In the genomic region with DNA sequence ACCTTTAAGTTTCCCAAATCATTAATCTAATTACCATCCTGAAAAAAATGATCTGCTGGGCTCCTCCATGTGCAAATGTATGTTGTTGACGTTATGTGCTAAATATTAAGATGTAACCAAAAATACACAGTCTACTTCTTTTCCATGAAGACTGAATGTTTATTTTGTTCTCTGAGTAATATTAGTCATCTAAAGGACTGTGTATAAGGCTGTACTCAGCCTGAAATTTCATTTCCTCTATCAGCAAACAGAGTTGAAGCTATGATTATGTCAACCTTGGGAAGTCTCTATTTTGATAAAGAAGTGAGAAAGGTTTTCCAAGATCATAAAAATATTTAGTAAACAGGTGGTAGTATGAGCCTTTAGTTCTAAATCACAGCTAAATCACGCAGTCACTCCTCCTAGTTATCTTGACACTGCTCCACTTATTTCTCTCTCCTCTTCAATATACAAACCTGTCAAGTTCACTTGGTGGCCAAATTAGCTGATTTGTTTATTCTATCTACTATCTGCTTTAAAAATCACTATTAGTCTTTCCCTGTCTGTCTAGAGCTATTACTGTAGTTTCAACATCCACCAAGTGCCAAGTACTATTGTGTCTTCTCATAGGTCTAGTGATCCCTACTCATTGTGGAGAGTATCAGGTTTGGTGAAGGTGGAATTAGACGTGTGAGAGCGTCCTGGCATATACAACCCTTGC, we compare ENCODE assay signal across 21 cellular contexts.
DNase-seq lines count a peak whose midpoint lies in the region; TF ChIP-seq lines count a peak whose summit lies in the region.
"Had no signal": no experiment of that assay in that cellular context is flagged by ENCODE, and none has a peak within 500 bp of the region (broad histone marks: within the 10 kb centered on the region; RNA-seq: fewer than 3 reads in every experiment).

No MANE protein-coding gene starts in this region.

- POLR2A ChIA-PET in MCF 10A (lab: Yijun Ruan, JAX), result no interaction called here

- no peaks in the 10 kb centered on the region for H3K36me3 ChIP-seq in breast epithelium
- H3K36me3 ChIP-seq: neutrophil, sigmoid colon, thyroid gland had no signal

- intact Hi-C loops in MCF 10A (cut with micrococcal nuclease) (no loop called here), breast epithelium (cut with DNase I; ENCODE audit: low total_unique reads) (no loop called here)

- H3K27me3 Mint-ChIP-seq in MCF 10A (ENCODE audit: insufficient read depth, unreplicated experiment), result no peaks in the 10 kb centered on the region
- H3K27me3 Mint-ChIP-seq in T-helper 2 cell treated with Interferon-gamma antibody and Interleukin-4, amounts not matched to agents 5 μg/mL and 100 μg/mL, for 36 hours (ENCODE audit: low read depth), result peaks cover 7% of the 10 kb centered on the region

- no peaks in the 10 kb centered on the region for H3K9me3 ChIP-seq in breast epithelium
- H3K9me3 ChIP-seq: neutrophil, sigmoid colon, thyroid gland had no signal

- H3K4me1 Mint-ChIP-seq in MCF 10A (ENCODE audit: insufficient read depth, unreplicated experiment), result peaks cover 21% of the 10 kb centered on the region
- no peaks in the 10 kb centered on the region for H3K4me1 Mint-ChIP-seq in T-helper 2 cell treated with Interferon-gamma antibody and Interleukin-4, amounts not matched to agents 5 μg/mL and 100 μg/mL, for 36 hours (ENCODE audit: low read depth)
- H3K4me1 Mint-ChIP-seq: activated CD4-positive, alpha-beta T cell treated with anti-CD3 and anti-CD28 coated beads for 36 hours; activated naive CD4-positive, alpha-beta T cell treated with anti-CD3 and anti-CD28 coated beads, Interleukin-2, amount 50 U/mL, for 24 hours; CD8-positive, alpha-beta memory T cell; immature natural killer cell had no signal

- no peaks in the 10 kb centered on the region for H3K27me3 ChIP-seq in breast epithelium
- H3K27me3 ChIP-seq: neutrophil, sigmoid colon, thyroid gland had no signal

- no peak overlapping the region for H3K4me3 Mint-ChIP-seq in MCF 10A (ENCODE audit: unreplicated experiment)
- H3K4me3 Mint-ChIP-seq in T-helper 2 cell treated with Interferon-gamma antibody and Interleukin-4, amounts not matched to agents 5 μg/mL and 100 μg/mL, for 36 hours, result no peak overlapping the region
- H3K4me3 Mint-ChIP-seq: activated CD4-positive, alpha-beta T cell treated with anti-CD3 and anti-CD28 coated beads for 36 hours; activated naive CD4-positive, alpha-beta T cell treated with anti-CD3 and anti-CD28 coated beads, Interleukin-2, amount 50 U/mL, for 24 hours; CD8-positive, alpha-beta memory T cell; H9; immature natural killer cell had no signal

- H3K4me3 ChIP-seq in breast epithelium (no peak overlapping the region), astrocyte of the spinal cord (ENCODE audit: low read depth, low read length) (no peak overlapping the region)
- H3K4me3 ChIP-seq: sigmoid colon, thyroid gland had no signal

- TF ChIP-seq POLR2A in breast epithelium (IDR thresholded peaks at IDR 0.05), result no peak

- CTCF ChIA-PET in MCF 10A (lab: Yijun Ruan, JAX), result interaction anchor here (0.7 to 1.3 kb wide), 3 partner anchors 9 to 14 kb away, joined by 3 to 6 read pairs (median 6); no protein-coding TSS in a partner anchor

- no peak overlapping the region for H3K27ac Mint-ChIP-seq in MCF 10A (ENCODE audit: low read depth, unreplicated experiment)
- H3K27ac Mint-ChIP-seq in T-helper 2 cell treated with Interferon-gamma antibody and Interleukin-4, amounts not matched to agents 5 μg/mL and 100 μg/mL, for 36 hours, result no peak overlapping the region
- H3K27ac Mint-ChIP-seq: activated CD4-positive, alpha-beta T cell treated with anti-CD3 and anti-CD28 coated beads for 36 hours; activated naive CD4-positive, alpha-beta T cell treated with anti-CD3 and anti-CD28 coated beads, Interleukin-2, amount 50 U/mL, for 24 hours; CD8-positive, alpha-beta memory T cell; H9; immature natural killer cell had no signal

- H3K9me3 Mint-ChIP-seq in MCF 10A (ENCODE audit: unreplicated experiment), result no peaks in the 10 kb centered on the region
- no peaks in the 10 kb centered on the region for H3K9me3 Mint-ChIP-seq in T-helper 2 cell treated with Interferon-gamma antibody and Interleukin-4, amounts not matched to agents 5 μg/mL and 100 μg/mL, for 36 hours
- H3K9me3 Mint-ChIP-seq: activated naive CD4-positive, alpha-beta T cell treated with anti-CD3 and anti-CD28 coated beads, Interleukin-2, amount 50 U/mL, for 24 hours; immature natural killer cell had no signal

- H3K4me1 ChIP-seq in breast epithelium, result no peaks in the 10 kb centered on the region

- DNase-seq in MCF 10A (ENCODE audit: unreplicated experiment) (peak; percentile 8), breast epithelium (ENCODE audit: low spot score in 2 of 2) (no peak), astrocyte of the spinal cord (ENCODE audit: low read depth, low spot score) (peak; percentile 52), kidney glomerular epithelial cell (lab: John Stamatoyannopoulos, UW) (peak; percentile 48), NCI-H2171 (lab: John Stamatoyannopoulos, UW) (no peak), NCI-H82 treated with DMSO at 0.1 percent for 48 hours (lab: John Stamatoyannopoulos, UW; ENCODE audit: unreplicated experiment) (no peak), 8988T (no peak)
- no peak for DNase-seq in T-helper 2 cell treated with Interferon-gamma antibody and Interleukin-4, amounts not matched to agents 5 μg/mL and 100 μg/mL, for 36 hours (ENCODE audit: low spot score)
- DNase-seq: activated CD4-positive, alpha-beta T cell treated with anti-CD3 and anti-CD28 coated beads for 36 hours; CD8-positive, alpha-beta memory T cell; central memory CD4-positive, alpha-beta T cell; H9; immature natural killer cell; NCI-H1048; NCI-H226; SIG-M5; sigmoid colon; stimulated activated CD4-positive, alpha-beta T cell treated with anti-CD3 and anti-CD28 coated beads, Interleukin-4, amount 100 ng/mL, for 24 hours; thyroid gland had no signal

- no TSS peak for BruUV-seq in MCF 10A (replicated peaks; lab: Mats Ljungman, UMichigan)

- H3K27ac ChIP-seq in breast epithelium, result no peak overlapping the region
- H3K27ac ChIP-seq: neutrophil, sigmoid colon had no signal

- TF ChIP-seq CTCF in MCF 10A (IDR thresholded peaks at IDR 0.05; ENCODE audit: unreplicated experiment) (no peak), breast epithelium (IDR thresholded peaks at IDR 0.05) (no peak), astrocyte of the spinal cord (IDR thresholded peaks at IDR 0.05; ENCODE audit: low read depth, low read length) (no peak)

- H3K36me3 Mint-ChIP-seq in MCF 10A (ENCODE audit: insufficient read depth, unreplicated experiment), result no peaks in the 10 kb centered on the region
- H3K36me3 Mint-ChIP-seq in T-helper 2 cell treated with Interferon-gamma antibody and Interleukin-4, amounts not matched to agents 5 μg/mL and 100 μg/mL, for 36 hours (ENCODE audit: low read depth), result no peaks in the 10 kb centered on the region
- H3K36me3 Mint-ChIP-seq: activated naive CD4-positive, alpha-beta T cell treated with anti-CD3 and anti-CD28 coated beads, Interleukin-2, amount 50 U/mL, for 24 hours; immature natural killer cell had no signal

- in situ Hi-C loops in astrocyte of the spinal cord (cut with HindIII; ENCODE audit: low sequenced_read_pairs), result no loop called here

Comparison
In these comparisons a context has a peak if more than half of its experiments do, and no peak if none do; other contexts are left out.
1. DNase-seq: peak in MCF 10A (single experiment), astrocyte of the spinal cord (single experiment) and kidney glomerular epithelial cell (single experiment); none in breast epithelium (0 of 2), NCI-H2171 (single experiment), NCI-H82 treated with DMSO at 0.1 percent for 48 hours (single experiment), T-helper 2 cell treated with Interferon-gamma antibody and Interleukin-4, amounts not matched to agents 5 μg/mL and 100 μg/mL, for 36 hours (single experiment) and 8988T (single experiment).